In the genomic region with DNA sequence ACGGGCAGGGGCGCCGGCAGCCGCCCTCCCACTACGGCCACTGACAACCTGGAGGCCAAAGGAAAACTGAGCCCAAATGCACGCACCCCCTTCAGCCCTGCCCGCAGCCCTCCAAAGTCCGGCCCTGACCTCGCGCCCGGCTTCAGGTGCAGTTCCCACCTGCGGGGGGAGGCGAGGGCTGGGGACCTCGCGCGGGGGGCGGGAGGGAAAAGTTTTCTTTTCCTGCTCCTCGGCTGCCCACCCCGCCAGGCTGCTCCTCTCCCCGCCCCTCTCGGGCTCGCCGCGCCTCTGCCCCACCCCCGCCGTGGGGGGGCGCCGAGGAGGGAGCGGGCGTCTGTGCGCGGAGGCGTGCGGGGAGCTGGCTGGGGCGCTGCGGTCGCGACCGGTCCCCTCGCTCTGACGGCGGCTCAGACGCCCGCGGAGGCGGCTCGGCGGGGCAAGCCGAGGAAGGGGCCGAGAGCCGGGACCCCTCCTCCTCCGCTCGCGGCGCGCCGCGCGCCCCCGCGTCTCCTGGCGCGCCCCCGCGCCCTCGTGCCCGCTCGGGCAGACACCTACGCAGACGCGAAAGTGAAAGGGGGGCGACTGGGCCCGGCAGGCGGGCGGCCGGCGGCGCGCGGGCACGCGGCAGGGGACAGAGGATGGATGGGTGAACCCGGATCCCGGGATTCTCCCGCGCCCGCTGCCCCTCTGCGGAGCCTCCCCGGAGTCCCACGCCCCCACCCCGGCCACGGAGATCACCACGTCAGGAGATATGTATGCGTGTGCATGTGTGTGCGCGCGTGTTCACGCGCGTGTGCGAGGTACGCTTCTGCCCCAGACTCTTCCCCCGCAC, we compare ENCODE assay signal across 8 cellular contexts. TPM values are rescaled to one million over a fixed set of nuclear protein-coding genes. Genes with fewer than 3 reads are reported as not detected.
DNase-seq lines count a peak whose midpoint lies in the region; ATAC-seq lines count a peak whose summit lies in the region.

No MANE protein-coding gene starts in this region.

- H3K9me3 Mint-ChIP-seq in activated CD8-positive, alpha-beta T cell treated with anti-CD3 and anti-CD28 coated beads, Interleukin-2, amount 10 ng/mL, durations not matched to agents 7 days and 5 days (ENCODE audit: insufficient read depth), result no peaks in the 10 kb centered on the region

- no peaks in the 10 kb centered on the region for H3K36me3 ChIP-seq in effector memory CD4-positive, alpha-beta T cell (ENCODE audit: control insufficient read depth, insufficient read depth, low read length)

- DNase-seq in ELR (ENCODE audit: low read depth) (peak; percentile 39), HT1080 (ENCODE audit: low read depth) (peak; percentile 40), midbrain (lab: John Stamatoyannopoulos, UW) (peak; percentile 65), MV-4-11 (lab: John Stamatoyannopoulos, UW) (no peak), kidney glomerular epithelial cell (lab: John Stamatoyannopoulos, UW) (no peak)
- DNase-seq in activated CD8-positive, alpha-beta T cell treated with anti-CD3 and anti-CD28 coated beads, Interleukin-2, amount 10 ng/mL, durations not matched to agents 7 days and 5 days, result peak; percentile 72
- peak; percentile 67 to 72 (median 70) for DNase-seq in effector memory CD4-positive, alpha-beta T cell
- DNase-seq in stimulated activated CD8-positive, alpha-beta memory T cell treated with anti-CD3 and anti-CD28 coated beads, Interleukin-15, amount 100 ng/mL, for 24 hours (ENCODE audit: low read depth), result peak; percentile 31

- H3K4me3 ChIP-seq in effector memory CD4-positive, alpha-beta T cell (ENCODE audit: insufficient read depth, low read depth, low read length, poor library complexity, severe bottlenecking), result peak overlapping the region; percentile 99

- CTCF ChIA-PET in activated CD8-positive, alpha-beta T cell treated with anti-CD3 and anti-CD28 coated beads, Interleukin-2, amount 10 ng/mL, durations not matched to agents 7 days and 5 days (lab: Charles Lee), result no interaction called here

- H3K4me3 Mint-ChIP-seq in activated CD8-positive, alpha-beta T cell treated with anti-CD3 and anti-CD28 coated beads, Interleukin-2, amount 10 ng/mL, durations not matched to agents 7 days and 5 days, result peak overlapping the region; percentile 76

- H3K27ac Mint-ChIP-seq in activated CD8-positive, alpha-beta T cell treated with anti-CD3 and anti-CD28 coated beads, Interleukin-2, amount 10 ng/mL, durations not matched to agents 7 days and 5 days, result peak overlapping the region; percentile 74

- no peaks in the 10 kb centered on the region for H3K27me3 ChIP-seq in effector memory CD4-positive, alpha-beta T cell (replicated peaks; ENCODE audit: control insufficient read depth, insufficient read depth, low read length, poor library complexity, severe bottlenecking)

- POLR2A ChIA-PET in activated CD8-positive, alpha-beta T cell treated with anti-CD3 and anti-CD28 coated beads, Interleukin-2, amount 10 ng/mL, durations not matched to agents 7 days and 5 days (lab: Charles Lee), result interaction anchor here (3.1 kb wide), 1 partner anchor 389 kb away, joined by 11 read pairs; no protein-coding TSS in a partner anchor

- H3K27me3 Mint-ChIP-seq in activated CD8-positive, alpha-beta T cell treated with anti-CD3 and anti-CD28 coated beads, Interleukin-2, amount 10 ng/mL, durations not matched to agents 7 days and 5 days (ENCODE audit: low read depth), result peaks cover 15% of the 10 kb centered on the region

- H3K9me3 ChIP-seq in effector memory CD4-positive, alpha-beta T cell (ENCODE audit: control insufficient read depth, low read length), result no peaks in the 10 kb centered on the region

- H3K4me1 ChIP-seq in effector memory CD4-positive, alpha-beta T cell (ENCODE audit: control insufficient read depth, insufficient read depth, low read length, poor library complexity, severe bottlenecking), result peaks cover 8% of the 10 kb centered on the region

- peaks cover 25% of the 10 kb centered on the region for H3K4me1 Mint-ChIP-seq in activated CD8-positive, alpha-beta T cell treated with anti-CD3 and anti-CD28 coated beads, Interleukin-2, amount 10 ng/mL, durations not matched to agents 7 days and 5 days (ENCODE audit: low read depth)

- ATAC-seq in activated CD8-positive, alpha-beta T cell treated with anti-CD3 and anti-CD28 coated beads, Interleukin-2, amount 10 ng/mL, durations not matched to agents 7 days and 5 days, result peak; percentile 21

- H3K36me3 Mint-ChIP-seq in activated CD8-positive, alpha-beta T cell treated with anti-CD3 and anti-CD28 coated beads, Interleukin-2, amount 10 ng/mL, durations not matched to agents 7 days and 5 days (ENCODE audit: low read depth), result no peaks in the 10 kb centered on the region

- peak overlapping the region; percentile 98 for H3K27ac ChIP-seq in effector memory CD4-positive, alpha-beta T cell (ENCODE audit: insufficient read depth, low read length, poor library complexity, severe bottlenecking)

RNA-seq across cellular contexts. Expression of gene NR3C2, which starts 3.1 kb away (rescaled TPM):
- total RNA-seq in HT1080 (2014; rRNA removed; shearing (Covaris generic)), result 1.4 and 1.8 TPM in 2 replicates
- polyA plus RNA-seq in HT1080 (2015; cell fraction: cytosol; rRNA removed), result 0.87 and 1.1 TPM in 2 replicates
- polyA plus RNA-seq in HT1080 (2015; cell fraction: nucleus; rRNA removed), result 2.2 and 2.6 TPM in 2 replicates
- total RNA-seq in activated CD8-positive, alpha-beta T cell treated with anti-CD3 and anti-CD28 coated beads, Interleukin-2, amount 10 ng/mL, durations not matched to agents 7 days and 5 days, result 1 to 10 TPM; 5.3 to 5.7 TPM

Comparison
In these comparisons a context has a peak if more than half of its experiments do, and no peak if none do; other contexts are left out.
1. DNase-seq: peak in ELR (single experiment), HT1080 (single experiment), activated CD8-positive, alpha-beta T cell treated with anti-CD3 and anti-CD28 coated beads, Interleukin-2, amount 10 ng/mL, durations not matched to agents 7 days and 5 days (single experiment), effector memory CD4-positive, alpha-beta T cell (3 of 3), midbrain (single experiment) and stimulated activated CD8-positive, alpha-beta memory T cell treated with anti-CD3 and anti-CD28 coated beads, Interleukin-15, amount 100 ng/mL, for 24 hours (single experiment); none in MV-4-11 (single experiment) and kidney glomerular epithelial cell (single experiment).